In the genomic region with DNA sequence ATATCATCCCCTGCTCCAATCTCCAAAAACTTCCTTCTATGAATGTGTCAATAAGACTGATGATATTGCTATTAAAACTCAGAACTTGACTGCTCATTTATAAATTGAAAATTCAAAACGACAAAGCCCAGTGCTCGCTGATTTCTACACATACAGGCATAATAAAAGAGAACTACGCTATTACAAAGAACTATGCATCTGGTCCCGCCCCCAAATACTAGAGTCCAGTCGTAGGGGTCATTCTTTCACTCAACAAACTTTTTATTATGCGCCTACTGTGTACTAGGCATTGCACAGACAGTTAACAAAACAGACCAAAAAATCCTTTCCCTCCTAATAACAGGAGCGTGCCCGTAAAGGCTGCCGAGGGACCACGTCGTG, we compare ENCODE assay signal across 8 cellular contexts. TPM values are rescaled to one million over a fixed set of nuclear protein-coding genes. Genes with fewer than 3 reads are reported as not detected.
A peak's percentile ranks its signal among the peaks of the same experiment; 100 is the strongest.
DNase-seq lines count a peak whose midpoint lies in the region; ATAC-seq and TF ChIP-seq lines count a peak whose summit lies in the region.

No MANE protein-coding gene starts in this region.

- intact Hi-C loops in posterior cingulate gyrus (cut with DNase I), result loop anchor here (2.0 to 5.0 kb wide), 2 partner anchors 65 to 304 kb away; a partner anchor contains a TSS

- H3K4me1 ChIP-seq in DOHH2 (ENCODE audit: control insufficient read depth, low read length), result peaks cover 14% of the 10 kb centered on the region
- peaks cover 5 to 10% (median 7%) of the 10 kb centered on the region in 3 donors for H3K4me1 ChIP-seq in skeletal muscle tissue (ENCODE audit: control insufficient read depth in 3 of 3, insufficient read depth in 3 of 3, low read length in 3 of 3)

- peak overlapping the region; percentile 88 to 97 (median 95) for H3K9ac ChIP-seq in skeletal muscle tissue (ENCODE audit: low read depth in 1 of 3, low read length in 3 of 3)

- peak overlapping the region; percentile 50 for H3K27ac ChIP-seq in DOHH2 (ENCODE audit: low read depth, low read length)
- H3K27ac ChIP-seq in skeletal muscle tissue (ENCODE audit: low read depth, low read length), result peak overlapping the region; percentile 82

- H3K36me3 ChIP-seq in DOHH2 (ENCODE audit: control insufficient read depth, low read length), result no peaks in the 10 kb centered on the region
- H3K36me3 ChIP-seq in skeletal muscle tissue (ENCODE audit: control insufficient read depth in 3 of 3, insufficient read depth in 3 of 3, low read length in 3 of 3), result no peaks in the 10 kb centered on the region

- peaks cover 3% of the 10 kb centered on the region for H3K9me3 Mint-ChIP-seq in glutamatergic neuron (ENCODE audit: unreplicated experiment)

- H3K4me1 Mint-ChIP-seq in glutamatergic neuron (ENCODE audit: low read depth, unreplicated experiment), result peaks cover 6% of the 10 kb centered on the region

- peaks cover 28% of the 10 kb centered on the region for H3K79me2 ChIP-seq in DOHH2 (ENCODE audit: control insufficient read depth, low read length)

- H3F3A ChIP-seq in DOHH2 (ENCODE audit: control insufficient read depth, insufficient read depth), result peaks cover 5% of the 10 kb centered on the region; the same call in 1 of the 2 replicates

- H3K27ac Mint-ChIP-seq in glutamatergic neuron (ENCODE audit: unreplicated experiment), result peak overlapping the region; percentile 90

- H3K27me3 Mint-ChIP-seq in glutamatergic neuron (ENCODE audit: unreplicated experiment), result peaks cover 1% of the 10 kb centered on the region

- no peak for ATAC-seq in GM18520 (IDR thresholded peaks at IDR 0.05; ENCODE audit: unreplicated experiment)

- no peaks in the 10 kb centered on the region for H3K36me3 Mint-ChIP-seq in glutamatergic neuron (ENCODE audit: unreplicated experiment)

- no peak for TF ChIP-seq CTCF in DOHH2 (IDR thresholded peaks at IDR 0.05; ENCODE audit: low read depth, low read length, poor library complexity, severe bottlenecking)
- TF ChIP-seq CTCF in glutamatergic neuron (IDR thresholded peaks at IDR 0.05; ENCODE audit: partially characterized antibody, unreplicated experiment), result no peak

- no peak for DNase-seq in HEK293T (ENCODE audit: extremely low spot score)
- peak; percentile 11 for DNase-seq in SW480 (ENCODE audit: low spot score)
- no peak for DNase-seq in glutamatergic neuron
- no peak for DNase-seq in NCI-H345 (lab: John Stamatoyannopoulos, UW)
- DNase-seq in posterior cingulate gyrus, result no peak

- POLR2A ChIA-PET in HEK293T (lab: Yijun Ruan, JAX), result no interaction called here

- no peaks in the 10 kb centered on the region for H3K9me3 ChIP-seq in DOHH2 (ENCODE audit: control insufficient read depth, insufficient read depth, low read length)
- H3K9me3 ChIP-seq in skeletal muscle tissue (ENCODE audit: control insufficient read depth in 3 of 3, low read length in 3 of 3), result no peaks in the 10 kb centered on the region

- H3K27me3 ChIP-seq in DOHH2 (ENCODE audit: control insufficient read depth, low read length), result no peaks in the 10 kb centered on the region
- H3K27me3 ChIP-seq in skeletal muscle tissue (ENCODE audit: control insufficient read depth in 3 of 3, insufficient read depth in 3 of 3, low read length in 3 of 3), result no peaks in the 10 kb centered on the region

- CTCF ChIA-PET in HEK293T (lab: Yijun Ruan, JAX), result no interaction called here

- no peaks in the 10 kb centered on the region for H4K20me1 ChIP-seq in DOHH2 (ENCODE audit: control insufficient read depth, insufficient read depth, low read depth, low read length)

- peak overlapping the region; percentile 95 for H3K4me3 Mint-ChIP-seq in glutamatergic neuron (ENCODE audit: unreplicated experiment)

- no peaks in the 10 kb centered on the region for H3K9me2 ChIP-seq in DOHH2 (replicated peaks; ENCODE audit: control insufficient read depth, low read length)

- peak overlapping the region; percentile 67 for H3K4me2 ChIP-seq in DOHH2 (ENCODE audit: low read length)

- peak overlapping the region; percentile 89 for H3K4me3 ChIP-seq in DOHH2 (ENCODE audit: low read length)
- peak overlapping the region; percentile 78 to 97 (median 95) for H3K4me3 ChIP-seq in skeletal muscle tissue (ENCODE audit: low read length in 3 of 3)

TF ChIP-seq in HEK293T, 16 proteins besides CTCF, POLR2A, EP300 and RAD21:
- TF ChIP-seq L3MBTL2 (conservative IDR thresholded peaks at IDR 0.05), result peak; percentile 82; the same call in 1 of the 2 replicates
- TF ChIP-seq FOXA1 (IDR thresholded peaks at IDR 0.05), result no peak

RNA-seq across cellular contexts. Expression of a gene that starts 1.0 kb away (rescaled TPM):
- total RNA-seq in glutamatergic neuron (ENCODE audit: unreplicated experiment) (13.8 TPM), skeletal muscle tissue (16.2 TPM)
